ENCODE assay signal across 11 cellular contexts in the genomic region with DNA sequence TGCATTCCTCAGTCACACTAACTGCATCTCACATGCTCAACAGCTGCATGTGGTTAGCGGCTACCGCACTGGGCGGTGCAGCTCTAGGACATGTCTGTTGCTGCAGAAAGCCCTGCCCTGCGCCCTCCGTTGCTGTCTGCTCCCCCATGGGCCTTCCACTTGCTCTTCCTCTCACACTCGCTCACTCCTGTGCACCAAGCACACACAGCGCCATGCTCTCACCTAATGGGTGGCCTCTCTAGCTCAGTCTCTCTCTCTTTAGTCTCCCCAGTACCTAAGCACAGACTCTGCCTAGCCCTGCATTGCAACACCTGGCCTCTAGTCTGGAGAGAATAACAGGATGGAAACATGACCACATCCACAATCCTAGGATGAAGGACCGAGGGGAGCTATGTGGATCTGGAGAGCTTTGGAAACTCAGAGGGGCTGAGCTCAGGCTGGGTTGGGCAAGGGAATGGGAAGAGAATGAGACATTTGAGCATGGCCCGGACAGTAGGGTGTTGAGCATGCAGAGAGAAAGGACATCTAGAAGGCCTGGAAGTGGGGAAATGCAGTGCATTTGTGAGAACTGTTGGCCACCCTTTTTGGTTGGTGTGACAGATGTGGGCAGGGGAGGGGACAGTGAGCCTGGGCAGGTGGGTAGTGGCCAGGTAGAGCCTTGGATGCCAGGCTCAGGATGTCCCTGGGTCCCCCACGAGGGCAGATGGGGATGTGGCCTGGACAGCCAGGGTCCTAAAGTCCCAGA. TPM values are rescaled to one million over a fixed set of nuclear protein-coding genes. Genes with fewer than 3 reads are reported as not detected.
DNase-seq lines count a peak whose midpoint lies in the region; ATAC-seq, FAIRE-seq and TF ChIP-seq lines count a peak whose summit lies in the region.
"Had no signal": no experiment of that assay in that cellular context is flagged by ENCODE, and none has a peak within 500 bp of the region (broad histone marks: within the 10 kb centered on the region; RNA-seq: fewer than 3 reads in every experiment).

No MANE protein-coding gene starts in this region.

- H3K27me3 Mint-ChIP-seq in astrocyte (ENCODE audit: low read depth, unreplicated experiment) (no peaks in the 10 kb centered on the region), naive B cell (no peaks in the 10 kb centered on the region)

- peak overlapping the region; percentile 53 for H3K9ac ChIP-seq in astrocyte (ENCODE audit: low read length)

- peak overlapping the region; percentile 58 for H3K4me3 Mint-ChIP-seq in astrocyte (ENCODE audit: unreplicated experiment)
- peak overlapping the region in 1 of 8 donors; percentile 61 for H3K4me3 Mint-ChIP-seq in naive B cell
- H3K4me3 Mint-ChIP-seq: CD8-positive, alpha-beta T cell; natural killer cell had no signal

- peaks cover 28% of the 10 kb centered on the region for H3K36me3 Mint-ChIP-seq in astrocyte (ENCODE audit: low read depth, unreplicated experiment)
- no peaks in the 10 kb centered on the region for H3K36me3 Mint-ChIP-seq in naive B cell
- H3K36me3 Mint-ChIP-seq: CD8-positive, alpha-beta T cell; natural killer cell had no signal

- H3K27ac ChIP-seq in astrocyte (ENCODE audit: low read depth, low read length): peak overlapping the region; percentile 100
- H3K27ac ChIP-seq: adrenal gland had no signal

- H4K20me1 ChIP-seq in astrocyte (ENCODE audit: insufficient read depth, low read length): peaks cover 54% of the 10 kb centered on the region

- no peaks in the 10 kb centered on the region for H3K27me3 ChIP-seq in astrocyte (ENCODE audit: insufficient read depth, low read length)
- H3K27me3 ChIP-seq: adrenal gland had no signal

- peaks cover 37% of the 10 kb centered on the region for H3K4me1 ChIP-seq in astrocyte (ENCODE audit: insufficient read depth, low read length)

- no peak for TF ChIP-seq CTCF in astrocyte (IDR thresholded peaks at IDR 0.05; ENCODE audit: insufficient read depth, low read depth, low read length)
- TF ChIP-seq CTCF in lower leg skin (IDR thresholded peaks at IDR 0.05): no peak

- H3K4me3 ChIP-seq in astrocyte (ENCODE audit: insufficient read depth, low read depth, low read length) (no peak overlapping the region), lower leg skin (ENCODE audit: low read depth, poor library complexity, severe bottlenecking) (no peak overlapping the region)
- H3K4me3 ChIP-seq: adrenal gland had no signal

- FAIRE-seq in astrocyte (lab: Jason Lieb, UNC): no peak

- H3K9me3 Mint-ChIP-seq in astrocyte (ENCODE audit: unreplicated experiment) (peaks cover 3% of the 10 kb centered on the region), naive B cell (no peaks in the 10 kb centered on the region)
- H3K9me3 Mint-ChIP-seq: CD8-positive, alpha-beta T cell; natural killer cell had no signal

- no peaks in the 10 kb centered on the region for H3K9me3 ChIP-seq in astrocyte (ENCODE audit: insufficient read depth, low read depth, low read length)
- H3K9me3 ChIP-seq: adrenal gland had no signal

- no peak for ATAC-seq in naive B cell (ENCODE audit: low read depth in 2 of 2)
- ATAC-seq: CD8-positive, alpha-beta T cell; natural killer cell had no signal

- peaks cover 29% of the 10 kb centered on the region for H3K36me3 ChIP-seq in astrocyte (ENCODE audit: insufficient read depth, low read length)
- H3K36me3 ChIP-seq: adrenal gland had no signal

- H3K27ac Mint-ChIP-seq in astrocyte (ENCODE audit: unreplicated experiment): peak overlapping the region; percentile 98
- peak overlapping the region in 4 of 6 donors; percentile 4 to 82 (median 54) for H3K27ac Mint-ChIP-seq in naive B cell
- H3K27ac Mint-ChIP-seq: CD8-positive, alpha-beta T cell; natural killer cell had no signal

- peaks cover 9% of the 10 kb centered on the region for H3K79me2 ChIP-seq in astrocyte (ENCODE audit: insufficient read depth, low read length)

- WGBS in lower leg skin, 2 donors: 27 to 42% methylated on average over 10 of the region's 10 CpGs

- intact Hi-C loops in lower leg skin (cut with DNase I; ENCODE audit: low total_unique reads): no loop called here

- DNase-seq in Daoy (ENCODE audit: low read depth) (peak; percentile 55), astrocyte (ENCODE audit: low read depth) (peak; percentile 71), naive B cell (no peak), lower leg skin (ENCODE audit: low spot score in 2 of 2) (no peak)
- DNase-seq in activated T-cell treated with anti-CD3 and anti-CD28 coated beads, Interleukin-2, amount 50 U/mL, for 1 hour: no peak
- DNase-seq in stimulated activated CD4-positive, alpha-beta T cell treated with anti-CD3 and anti-CD28 coated beads, Interleukin-2, amount 100 ng/mL, for 48 hours: no peak
- DNase-seq: activated CD4-positive, alpha-beta T cell treated with anti-CD3 and anti-CD28 coated beads, Interleukin-2, amount 50 U/mL, for 1 hour; adrenal gland; natural killer cell; NCI-H187 treated with DMSO at 0.1 percent for 48 hours had no signal

- peaks cover 69% of the 10 kb centered on the region for H3K4me1 Mint-ChIP-seq in astrocyte (ENCODE audit: low read depth, unreplicated experiment)
- H3K4me1 Mint-ChIP-seq in naive B cell: peaks cover 45 to 51% (median 48%) of the 10 kb centered on the region in 3 donors

- no peak for TF ChIP-seq POLR2A in lower leg skin (IDR thresholded peaks at IDR 0.05)

- no peak overlapping the region for H2AFZ ChIP-seq in astrocyte (ENCODE audit: low read depth, low read length)

- no peak overlapping the region for H3K4me2 ChIP-seq in astrocyte (ENCODE audit: low read length)

RNA-seq across cellular contexts. Expression of a gene that starts 16.0 kb away (rescaled TPM):
- total RNA-seq in Daoy (2014; rRNA removed; shearing (Covaris generic)): 0.51 and 1.3 TPM in 2 replicates
- total RNA-seq in astrocyte (0.32 TPM in 1 of 2 replicates, not detected in the other), lower leg skin (1 to 10 TPM; 1.0 to 9.9 (median 5.6) TPM)
- polyA plus RNA-seq in naive B cell (ENCODE audit: low read depth in 6 of 6): 10 to 100 TPM in 1 of 6 donors, 1 to 10 TPM in 5; 2.0 to 16.6 (median 3.5) TPM
- total RNA-seq: natural killer cell had no signal

RNA-seq across cellular contexts. Expression of a gene that starts 19.7 kb away (rescaled TPM):
- total RNA-seq in Daoy (2014; rRNA removed; shearing (Covaris generic)): 288 and 336 TPM in 2 replicates
- total RNA-seq in astrocyte (12,796 and 18,656 TPM in 2 replicates), lower leg skin (10 to 100 TPM; 15.0 to 90.5 (median 25.8) TPM)
- polyA plus RNA-seq in naive B cell (ENCODE audit: low read depth in 6 of 6): under 1 TPM in 2 of 6 donors, not detected in 4; 0.23 to 0.80 TPM

RNA-seq across cellular contexts. Expression of a gene that starts 31.3 kb away (rescaled TPM):
- total RNA-seq in Daoy (2014; rRNA removed; shearing (Covaris generic)): 28.8 and 36.3 TPM in 2 replicates
- total RNA-seq in astrocyte: 73.6 and 75.9 TPM in 2 replicates
- polyA plus RNA-seq in naive B cell (ENCODE audit: low read depth in 6 of 6): 1 to 10 TPM in 5 of 6 donors, under 1 TPM in 1; 0.55 to 3.5 (median 2.3) TPM
- total RNA-seq in lower leg skin: 10 to 100 TPM; 20.7 to 31.9 (median 29.5) TPM

RNA-seq across cellular contexts. Expression of a gene that starts 51.8 kb away (rescaled TPM):
- 1.7 and 2.6 TPM in 2 replicates for total RNA-seq in Daoy (2014; rRNA removed; shearing (Covaris generic))
- total RNA-seq in astrocyte: 9.7 and 10.8 TPM in 2 replicates
- under 1 TPM in 2 of 6 donors, not detected in 4; 0.11 to 0.31 TPM for polyA plus RNA-seq in naive B cell (ENCODE audit: low read depth in 6 of 6)
- under 1 TPM in 1 of 4 donors, not detected in 3; 0.39 TPM for total RNA-seq in lower leg skin

Comparison
In these comparisons a context has a peak if more than half of its experiments do, and no peak if none do; other contexts are left out.
1. DNase-seq: peak in Daoy (single experiment) and astrocyte (single experiment); none in naive B cell (single experiment), activated T-cell treated with anti-CD3 and anti-CD28 coated beads, Interleukin-2, amount 50 U/mL, for 1 hour (single experiment), lower leg skin (0 of 2) and stimulated activated CD4-positive, alpha-beta T cell treated with anti-CD3 and anti-CD28 coated beads, Interleukin-2, amount 100 ng/mL, for 48 hours (0 of 2).
2. RNA of a gene that starts 19.7 kb away (total RNA-seq): 12,796 to 18,656 TPM in astrocyte; 288 to 336 TPM in Daoy and 15.0 to 90.5 TPM in lower leg skin; every median in the first group is over 10 times any median in the second.